9 cellular contexts compared by ENCODE assay signal in genomic region chr1:27332536-27333281, GRCh38. TPM values are rescaled to one million over a fixed set of nuclear protein-coding genes. Genes with fewer than 3 reads are reported as not detected.
A peak's percentile ranks its signal among the peaks of the same experiment; 100 is the strongest.
DNase-seq lines count a peak whose midpoint lies in the region; ATAC-seq and TF ChIP-seq lines count a peak whose summit lies in the region.
"Had no signal": no experiment of that assay in that cellular context is flagged by ENCODE, and none has a peak within 500 bp of the region (broad histone marks: within the 10 kb centered on the region; RNA-seq: fewer than 3 reads in every experiment).

No MANE protein-coding gene starts in this region.

- CTCF ChIA-PET in MCF 10A (lab: Yijun Ruan, JAX) = interaction anchor here (0.5 to 3.2 kb wide), 28 partner anchors 8 to 596 kb away, joined by 3 to 36 read pairs (median 5); partner anchors contain the start of genes CD164L2, MAP3K6 and SYTL1

- no peak overlapping the region for H3K4me3 Mint-ChIP-seq in T-helper 2 cell treated with Interferon-gamma antibody and Interleukin-4, amounts not matched to agents 5 μg/mL and 100 μg/mL, for 36 hours
- H3K4me3 Mint-ChIP-seq in MCF 10A (ENCODE audit: unreplicated experiment) = no peak overlapping the region
- H3K4me3 Mint-ChIP-seq in stimulated activated effector memory CD8-positive, alpha-beta T cell treated with anti-CD3 and anti-CD28 coated beads, Interleukin-12 subunit alpha, Interleukin-12 subunit beta, amount 100 ng/mL, for 72 hours = no peak overlapping the region

- no peaks in the 10 kb centered on the region for H3K27me3 Mint-ChIP-seq in T-helper 2 cell treated with Interferon-gamma antibody and Interleukin-4, amounts not matched to agents 5 μg/mL and 100 μg/mL, for 36 hours (ENCODE audit: low read depth)
- no peaks in the 10 kb centered on the region for H3K27me3 Mint-ChIP-seq in MCF 10A (ENCODE audit: insufficient read depth, unreplicated experiment)

- peak overlapping the region; percentile 26 for H3K27ac Mint-ChIP-seq in T-helper 2 cell treated with Interferon-gamma antibody and Interleukin-4, amounts not matched to agents 5 μg/mL and 100 μg/mL, for 36 hours
- peak overlapping the region; percentile 35 for H3K27ac Mint-ChIP-seq in MCF 10A (ENCODE audit: low read depth, unreplicated experiment)
- peak overlapping the region; percentile 88 for H3K27ac Mint-ChIP-seq in stimulated activated effector memory CD8-positive, alpha-beta T cell treated with anti-CD3 and anti-CD28 coated beads, Interleukin-12 subunit alpha, Interleukin-12 subunit beta, amount 100 ng/mL, for 72 hours

- peak; percentile 93 for TF ChIP-seq CTCF in C4-2B (conservative IDR thresholded peaks at IDR 0.05)
- peak; percentile 75 for TF ChIP-seq CTCF in MCF 10A (IDR thresholded peaks at IDR 0.05; ENCODE audit: unreplicated experiment)

- POLR2A ChIA-PET in MCF 10A (lab: Yijun Ruan, JAX) = interaction anchor here (0.6 to 2.1 kb wide), 7 partner anchors 9 to 63 kb away, joined by 3 to 24 read pairs (median 8); partner anchors contain the start of genes MAP3K6 and SYTL1

- peaks cover 38% of the 10 kb centered on the region for H3K36me3 Mint-ChIP-seq in T-helper 2 cell treated with Interferon-gamma antibody and Interleukin-4, amounts not matched to agents 5 μg/mL and 100 μg/mL, for 36 hours (ENCODE audit: low read depth)
- peaks cover 49% of the 10 kb centered on the region for H3K36me3 Mint-ChIP-seq in MCF 10A (ENCODE audit: insufficient read depth, unreplicated experiment)
- peaks cover 82% of the 10 kb centered on the region for H3K36me3 Mint-ChIP-seq in stimulated activated effector memory CD8-positive, alpha-beta T cell treated with anti-CD3 and anti-CD28 coated beads, Interleukin-12 subunit alpha, Interleukin-12 subunit beta, amount 100 ng/mL, for 72 hours

- peaks cover 4% of the 10 kb centered on the region for H3K4me1 Mint-ChIP-seq in T-helper 2 cell treated with Interferon-gamma antibody and Interleukin-4, amounts not matched to agents 5 μg/mL and 100 μg/mL, for 36 hours (ENCODE audit: low read depth)
- H3K4me1 Mint-ChIP-seq in MCF 10A (ENCODE audit: insufficient read depth, unreplicated experiment) = peaks cover 9% of the 10 kb centered on the region
- peaks cover 45% of the 10 kb centered on the region for H3K4me1 Mint-ChIP-seq in stimulated activated effector memory CD8-positive, alpha-beta T cell treated with anti-CD3 and anti-CD28 coated beads, Interleukin-12 subunit alpha, Interleukin-12 subunit beta, amount 100 ng/mL, for 72 hours

- BruUV-seq in MCF 10A (replicated peaks; lab: Mats Ljungman, UMichigan) = no TSS peak

- DNase-seq in HCEC 1CT (peak; percentile 16), MCF 10A (ENCODE audit: unreplicated experiment) (peak; percentile 56), kidney tubule cell (ENCODE audit: low spot score) (peak; percentile 39)
- peak; percentile 23 for DNase-seq in T-helper 2 cell treated with Interferon-gamma antibody and Interleukin-4, amounts not matched to agents 5 μg/mL and 100 μg/mL, for 36 hours (ENCODE audit: low spot score)
- peak; percentile 53 to 75 for DNase-seq in stimulated activated effector memory CD8-positive, alpha-beta T cell treated with anti-CD3 and anti-CD28 coated beads, Interleukin-12 subunit alpha, Interleukin-12 subunit beta, amount 100 ng/mL, for 72 hours (ENCODE audit: low spot score in 2 of 2)

- intact Hi-C loops in MCF 10A (cut with micrococcal nuclease) = loop anchor here (1.0 kb wide), 1 partner anchor 56 kb away; no protein-coding TSS in a partner anchor

- no peaks in the 10 kb centered on the region for H3K9me3 Mint-ChIP-seq in T-helper 2 cell treated with Interferon-gamma antibody and Interleukin-4, amounts not matched to agents 5 μg/mL and 100 μg/mL, for 36 hours
- no peaks in the 10 kb centered on the region for H3K9me3 Mint-ChIP-seq in MCF 10A (ENCODE audit: unreplicated experiment)
- H3K9me3 Mint-ChIP-seq in stimulated activated effector memory CD8-positive, alpha-beta T cell treated with anti-CD3 and anti-CD28 coated beads, Interleukin-12 subunit alpha, Interleukin-12 subunit beta, amount 100 ng/mL, for 72 hours = no peaks in the 10 kb centered on the region

- ATAC-seq in stimulated activated effector memory CD8-positive, alpha-beta T cell treated with anti-CD3 and anti-CD28 coated beads, Interleukin-12 subunit alpha, Interleukin-12 subunit beta, amount 100 ng/mL, for 72 hours = peak; percentile 84
- ATAC-seq in GM18867 (IDR thresholded peaks at IDR 0.05; ENCODE audit: unreplicated experiment) (no peak), HG03045 (IDR thresholded peaks at IDR 0.05; ENCODE audit: unreplicated experiment) (no peak)

- H3K27ac ChIP-seq in C4-2B = no peak overlapping the region

RNA-seq across cellular contexts. Expression of gene SYTL1, which starts 9.1 kb away (rescaled TPM):
- 64.8 and 81.8 TPM in 2 replicates for total RNA-seq in MCF 10A (2022)

RNA-seq across cellular contexts. Expression of gene TMEM222, which starts 10.7 kb away (rescaled TPM):
- 36.9 and 38.3 TPM in 2 replicates for total RNA-seq in MCF 10A (2022)

RNA-seq across cellular contexts. Expression of gene MAP3K6, which starts 34.1 kb away (rescaled TPM):
- total RNA-seq in MCF 10A (2022) = 13.2 and 13.5 TPM in 2 replicates

RNA-seq across cellular contexts. Expression of gene FCN3, which starts 41.9 kb away (rescaled TPM):
- not detected in 2 replicates for total RNA-seq in MCF 10A (2022)
- total RNA-seq: glomerular endothelial cell had no signal

RNA-seq across cellular contexts. Expression of gene CD164L2, which starts 50.4 kb away (rescaled TPM):
- 0.23 TPM in 1 of 2 replicates, not detected in the other for total RNA-seq in MCF 10A (2022)
- total RNA-seq: glomerular endothelial cell had no signal

Comparison
In these comparisons a context has a peak if more than half of its experiments do, and no peak if none do; other contexts are left out.
1. H3K27ac Mint-ChIP-seq: peak in every context shown above with its lines; median percentile 88 in stimulated activated effector memory CD8-positive, alpha-beta T cell treated with anti-CD3 and anti-CD28 coated beads, Interleukin-12 subunit alpha, Interleukin-12 subunit beta, amount 100 ng/mL, for 72 hours; 35 in MCF 10A; 26 in T-helper 2 cell treated with Interferon-gamma antibody and Interleukin-4, amounts not matched to agents 5 μg/mL and 100 μg/mL, for 36 hours.